ENCODE assay signal across 11 cellular contexts in the genomic region with DNA sequence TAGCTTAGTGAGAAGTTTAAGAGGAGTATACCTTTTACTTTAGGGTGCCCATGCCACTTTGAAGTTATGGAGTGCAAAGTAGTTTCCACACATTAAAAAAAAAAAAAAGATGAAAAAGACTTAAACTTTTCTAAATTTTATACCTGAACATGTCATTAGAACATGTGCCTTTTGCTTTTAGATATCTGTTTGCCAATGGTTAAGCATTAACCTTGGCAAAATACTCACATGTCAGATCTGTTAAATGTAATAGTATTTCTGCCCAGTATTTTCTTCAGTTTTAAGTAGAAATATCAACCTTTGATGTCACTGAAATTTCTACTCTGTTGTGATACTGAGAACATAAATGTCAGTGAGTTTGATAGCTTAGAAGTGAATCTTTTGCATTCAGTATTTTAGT. TPM values are rescaled to one million over a fixed set of nuclear protein-coding genes. Genes with fewer than 3 reads are reported as not detected.
A peak's percentile ranks its signal among the peaks of the same experiment; 100 is the strongest.
DNase-seq lines count a peak whose midpoint lies in the region; ATAC-seq and TF ChIP-seq lines count a peak whose summit lies in the region.
"Had no signal": no experiment of that assay in that cellular context is flagged by ENCODE, and none has a peak within 500 bp of the region (broad histone marks: within the 10 kb centered on the region; RNA-seq: fewer than 3 reads in every experiment).

No MANE protein-coding gene starts in this region.

- ATAC-seq in HCT116: no peak
- no peak for ATAC-seq in HG03565 (IDR thresholded peaks at IDR 0.05; ENCODE audit: unreplicated experiment)
- ATAC-seq in HG02588 (IDR thresholded peaks at IDR 0.05; ENCODE audit: unreplicated experiment): no peak

- H3K9me2 ChIP-seq in HCT116 (ENCODE audit: insufficient read depth): no peaks in the 10 kb centered on the region

- CTCF ChIA-PET in HCT116 (lab: Charles Lee): interaction anchor here (1.2 kb wide), 1 partner anchor 17 kb away, joined by 4 read pairs; no protein-coding TSS in a partner anchor

- H3K4me1 ChIP-seq in HCT116 (ENCODE audit: control insufficient read depth in 1 of 2, insufficient read depth in 2 of 2, low read length in 2 of 2) (peaks cover 4 to 23% of the 10 kb centered on the region in 2 experiments), liver (ENCODE audit: control insufficient read depth in 4 of 4, insufficient read depth in 4 of 4, low read length in 3 of 4) (peaks cover 3 to 61% (median 42%) of the 10 kb centered on the region in 4 donors)

- H3K9me3 Mint-ChIP-seq in activated naive CD8-positive, alpha-beta T cell (ENCODE audit: low read depth): no peaks in the 10 kb centered on the region
- H3K9me3 Mint-ChIP-seq: CD4-positive, alpha-beta memory T cell had no signal

- no peak for TF ChIP-seq POLR2A in HCT116 (IDR thresholded peaks at IDR 0.05; ENCODE audit: borderline replicate concordance, extremely low read depth, insufficient read depth, insufficient read length)

- no peaks in the 10 kb centered on the region for H3K27me3 Mint-ChIP-seq in activated naive CD8-positive, alpha-beta T cell
- H3K27me3 Mint-ChIP-seq: CD4-positive, alpha-beta memory T cell had no signal

- no peaks in the 10 kb centered on the region for H3K36me3 Mint-ChIP-seq in activated naive CD8-positive, alpha-beta T cell

- DNase-seq in HCT116 (ENCODE audit: low read depth, low spot score): no peak
- no peak for DNase-seq in DMS 273 (lab: John Stamatoyannopoulos, UW; ENCODE audit: unreplicated experiment)
- no peak for DNase-seq in mesenteric fat pad (ENCODE audit: low spot score)
- DNase-seq: activated gamma-delta T cell, T1000 had no signal

- no peak for TF ChIP-seq RAD21 in HCT116 (IDR thresholded peaks at IDR 0.05; ENCODE audit: low read depth)
- TF ChIP-seq RAD21 in liver (IDR thresholded peaks at IDR 0.05): no peak

- no peak overlapping the region for H3K27ac Mint-ChIP-seq in activated naive CD8-positive, alpha-beta T cell

- intact Hi-C loops in HCT116 (cut with micrococcal nuclease): loop anchor here (5.0 kb wide), 1 partner anchor 81 kb away; the partner anchor contains the start of gene FAH

- no peaks in the 10 kb centered on the region for H3K27me3 ChIP-seq in HCT116 (ENCODE audit: insufficient read depth, low read length)
- no peaks in the 10 kb centered on the region for H3K27me3 ChIP-seq in liver (ENCODE audit: control insufficient read depth in 4 of 4, insufficient read depth in 4 of 4, low read length in 3 of 4)

- RAD21 ChIA-PET in HCT116 (lab: Charles Lee; ENCODE audit: low non-redundant PET in 1 of 2, low total read pairs in 2 of 2, uncharacterized antibody in 2 of 2, unreplicated experiment in 2 of 2): no interaction called here

- H3K79me2 ChIP-seq in HCT116 (ENCODE audit: insufficient read depth, low read length): peaks cover 88% of the 10 kb centered on the region

- peaks cover 82% of the 10 kb centered on the region for H3K4me1 Mint-ChIP-seq in activated naive CD8-positive, alpha-beta T cell (ENCODE audit: low read depth)

- H3K9me3 ChIP-seq in HCT116 (ENCODE audit: control insufficient read depth in 1 of 2, insufficient read depth in 1 of 2, low read depth in 1 of 2, low read length in 2 of 2) (no peaks in the 10 kb centered on the region), liver (ENCODE audit: control insufficient read depth in 4 of 4, low read length in 3 of 4) (no peaks in the 10 kb centered on the region)

- no TSS peak for BruUV-seq in HCT116 (replicated peaks; lab: Mats Ljungman, UMichigan)

- H3K4me3 Mint-ChIP-seq in activated naive CD8-positive, alpha-beta T cell: peak overlapping the region; percentile 6

- peak overlapping the region; percentile 76 for H3K4me2 ChIP-seq in HCT116 (ENCODE audit: low read length)

- no peak overlapping the region for H2AFZ ChIP-seq in HCT116 (ENCODE audit: low read depth, low read length, poor library complexity, severe bottlenecking)

- H3K9ac ChIP-seq in HCT116 (ENCODE audit: low read length) (peak overlapping the region; percentile 4; the same call in 1 of the 2 replicates), liver (ENCODE audit: low read depth in 1 of 2, low read length in 2 of 2) (peak overlapping the region; percentile 29 to 56)

- TF ChIP-seq CTCF in 22Rv1 (IDR thresholded peaks at IDR 0.05) (no peak), HCT116 (IDR thresholded peaks at IDR 0.05 in 2 of 3, conservative IDR thresholded peaks at IDR 0.05 in 1 of 3; ENCODE audit: borderline replicate concordance in 1 of 3, insufficient read depth in 1 of 3, low read depth in 2 of 3, low read length in 2 of 3) (no peak), liver (IDR thresholded peaks at IDR 0.05; ENCODE audit: low read depth, low read length, missing input control) (no peak)

- H3K36me3 ChIP-seq in HCT116 (ENCODE audit: control insufficient read depth in 1 of 2, insufficient read depth in 2 of 2, low read length in 2 of 2) (no peaks in the 10 kb centered on the region), liver (ENCODE audit: control insufficient read depth in 4 of 4, insufficient read depth in 3 of 4, low read depth in 1 of 4, low read length in 3 of 4) (no peaks in the 10 kb centered on the region)

- H3K27ac ChIP-seq in 22Rv1: peak overlapping the region; percentile 48
- H3K27ac ChIP-seq in HCT116 (ENCODE audit: low read depth, low read length): no peak overlapping the region
- peak overlapping the region in 1 of 2 donors; percentile 54 for H3K27ac ChIP-seq in liver (ENCODE audit: low read depth in 1 of 2, low read length in 2 of 2)

- POLR2A ChIA-PET in HCT116 (lab: Charles Lee): interaction anchor here (0.8 to 2.1 kb wide), 4 partner anchors 9 to 16 kb away, joined by 3 to 8 read pairs (median 4); partner anchors contain the start of gene ZFAND6

- H3K4me3 ChIP-seq in HCT116 (replicated peaks in 1 of 2; ENCODE audit: low read depth in 1 of 2, low read length in 2 of 2) (peak overlapping the region; percentile 21 to 61), liver (ENCODE audit: low read depth in 1 of 3, low read length in 3 of 3) (peak overlapping the region in 2 of 3 donors; percentile 32 to 44)

- H4K20me1 ChIP-seq in HCT116 (ENCODE audit: insufficient read depth): no peaks in the 10 kb centered on the region; the same call in 1 of the 2 replicates

TF ChIP-seq in HCT116, 20 proteins besides CTCF, POLR2A, EP300 and RAD21 (continues in another document):
- no peak for TF ChIP-seq ZBTB33 (IDR thresholded peaks at IDR 0.05; ENCODE audit: extremely low read depth, insufficient replicate concordance, low read length)
- no peak for TF ChIP-seq ELF1 (IDR thresholded peaks at IDR 0.05; ENCODE audit: borderline replicate concordance, low read depth)
- no peak for TF ChIP-seq SIN3A (IDR thresholded peaks at IDR 0.05; ENCODE audit: low read depth)
- TF ChIP-seq SRF (IDR thresholded peaks at IDR 0.05; ENCODE audit: low read depth): no peak
- TF ChIP-seq YY1 (IDR thresholded peaks at IDR 0.05; ENCODE audit: extremely low read depth, insufficient replicate concordance, low read depth, low read length): no peak
- TF ChIP-seq ZNF274 (IDR thresholded peaks at IDR 0.05; ENCODE audit: low read depth, low read length): no peak

TF ChIP-seq in liver, 16 proteins besides CTCF, POLR2A, EP300 and RAD21:
- TF ChIP-seq GABPA (IDR thresholded peaks at IDR 0.05 in 1 of 2, conservative IDR thresholded peaks at IDR 0.05 in 1 of 2) (no peak), HNF4A (conservative IDR thresholded peaks at IDR 0.05) (no peak), JUND (IDR thresholded peaks at IDR 0.05) (no peak)

RNA-seq across cellular contexts. Expression of gene ZFAND6, which starts 12.2 kb away (rescaled TPM):
- 51.3 TPM for total RNA-seq in HCT116 (2021; ENCODE audit: unreplicated experiment)
- polyA plus RNA-seq in HCT116 (2012): 38.6 and 50.2 TPM in 2 replicates
- 100 to 1,000 TPM; 101 to 102 TPM for total RNA-seq in liver
- 10 to 100 TPM; 47.6 to 64.1 TPM for polyA plus RNA-seq in liver
- total RNA-seq in mesenteric fat pad: 84.0 TPM
